In the genomic region with DNA sequence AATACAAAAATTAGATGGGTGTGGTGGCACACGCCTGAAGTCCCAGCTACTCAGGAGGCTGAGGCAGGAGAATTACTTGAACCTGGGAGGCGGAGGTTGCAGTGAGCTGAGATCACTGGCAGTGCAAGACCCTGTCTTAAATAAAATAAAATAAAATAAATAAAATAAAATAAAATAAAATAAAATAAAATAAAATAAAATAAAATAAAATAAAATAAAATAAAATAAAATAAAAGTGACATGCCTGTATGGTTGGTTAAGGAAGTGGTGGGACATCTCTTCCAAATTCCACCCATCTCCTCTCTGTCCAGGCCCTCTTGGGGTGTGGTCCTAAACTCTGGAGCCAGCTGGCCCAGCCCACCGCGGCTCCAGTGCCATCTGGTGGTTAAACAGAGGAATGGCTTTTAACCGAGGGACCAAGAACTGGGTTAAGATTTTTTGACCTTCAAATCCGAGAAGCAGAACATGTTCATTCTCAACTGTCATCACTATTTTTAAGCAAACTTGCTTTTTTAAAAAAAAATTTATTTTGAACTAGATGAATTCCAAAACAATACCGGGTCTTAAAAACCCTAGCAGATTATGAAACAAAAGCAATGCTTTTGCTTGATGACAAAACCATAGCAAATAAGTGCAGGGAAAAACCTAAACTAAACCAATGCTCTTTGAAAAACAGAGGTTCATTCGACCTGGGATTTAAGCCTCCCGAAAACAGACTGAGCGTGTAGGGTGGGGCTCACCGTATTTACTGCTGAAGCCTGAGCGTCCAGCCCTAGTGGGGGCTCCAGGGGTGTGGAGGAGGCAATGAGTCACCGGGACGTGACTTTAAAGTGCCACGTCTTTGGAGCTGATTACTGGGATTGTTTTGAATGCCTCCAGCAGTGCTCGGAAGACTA, we compare ENCODE assay signal across 1 cellular context.
A peak's percentile ranks its signal among the peaks of the same experiment; 100 is the strongest.
TF ChIP-seq lines count a peak whose summit lies in the region.

No MANE protein-coding gene starts in this region.

TF ChIP-seq in K562, 482 proteins besides CTCF, POLR2A, EP300 and RAD21 (continued from another document and continues in another):
- TF ChIP-seq CBFB (CRISPR knock-in tag; IDR thresholded peaks at IDR 0.05) (no peak), ARID2 (IDR thresholded peaks at IDR 0.05) (0 out of 2 replicates have a peak, but pooled peaks have one; percentile 14), ZNF253 (CRISPR knock-in tag; conservative IDR thresholded peaks at IDR 0.05) (no peak), FOXP1 (CRISPR knock-in tag; IDR thresholded peaks at IDR 0.05) (no peak), DPF2 (IDR thresholded peaks at IDR 0.05) (peak; percentile 88), ZBTB7A (IDR thresholded peaks at IDR 0.05; ENCODE audit: borderline replicate concordance, control insufficient read depth, low read depth, low read length) (peak; percentile 52; the same call in 1 of the 2 replicates), ZNF3 (CRISPR knock-in tag; IDR thresholded peaks at IDR 0.05) (no peak), JUN (IDR thresholded peaks at IDR 0.05; ENCODE audit: borderline replicate concordance, low read depth, low read length) (peak; percentile 89), JUN (CRISPR knock-in tag; IDR thresholded peaks at IDR 0.05; ENCODE audit: borderline replicate concordance) (no peak), ZFP1 (CRISPR knock-in tag; IDR thresholded peaks at IDR 0.05) (no peak), EGR1 (conservative IDR thresholded peaks at IDR 0.05) (peak; percentile 35), KLF13 (tag; IDR thresholded peaks at IDR 0.05; ENCODE audit: borderline replicate concordance, low read depth) (peak; percentile 38; the same call in 1 of the 2 replicates), ETV5 (CRISPR knock-in tag; IDR thresholded peaks at IDR 0.05; ENCODE audit: low read depth) (0 out of 2 replicates have a peak, but pooled peaks have one; percentile 35), HMG20A (CRISPR knock-in tag; conservative IDR thresholded peaks at IDR 0.05) (no peak), FOXK2 (conservative IDR thresholded peaks at IDR 0.05 in 1 of 2, IDR thresholded peaks at IDR 0.05 in 1 of 2; ENCODE audit: low read depth in 2 of 2) (0 out of 4 replicates have a peak, but pooled peaks of 1 of the 2 experiments have one; percentile 18), FOSL1 (tag; conservative IDR thresholded peaks at IDR 0.05) (peak; percentile 91), TBP (optimal IDR thresholded peaks at IDR 0.05; ENCODE audit: low read depth, low read length) (peak; percentile 18), SMARCA4 (IDR thresholded peaks at IDR 0.05) (peak; percentile 83), ESRRA (IDR thresholded peaks at IDR 0.05; ENCODE audit: borderline replicate concordance, low read depth) (peak; percentile 75), EWSR1 (IDR thresholded peaks at IDR 0.05; ENCODE audit: borderline replicate concordance, low read depth, partially characterized antibody) (no peak), NCOA6 (IDR thresholded peaks at IDR 0.05) (no peak), BCOR (IDR thresholded peaks at IDR 0.05) (no peak), MYC (IDR thresholded peaks at IDR 0.05; ENCODE audit: low read depth, low read length) (0 out of 2 replicates have a peak, but pooled peaks have one; percentile 17), MYC (CRISPR knock-in tag; IDR thresholded peaks at IDR 0.05; ENCODE audit: borderline replicate concordance, low read depth) (no peak), CBFA2T2 (conservative IDR thresholded peaks at IDR 0.05) (0 out of 2 replicates have a peak, but pooled peaks have one; percentile 9), KDM1A (IDR thresholded peaks at IDR 0.05) (peak; percentile 58 to 60; a peak in 2 of 4 replicates), SRSF3 (IDR thresholded peaks at IDR 0.05; ENCODE audit: insufficient read depth, low read length) (no peak), KLF16 (IDR thresholded peaks at IDR 0.05) (peak; percentile 70), KHSRP (IDR thresholded peaks at IDR 0.05) (peak; percentile 23; the same call in 1 of the 2 replicates), FOXM1 (IDR thresholded peaks at IDR 0.05; ENCODE audit: low read depth) (0 out of 2 replicates have a peak, but pooled peaks have one; percentile 17), FOXM1 (CRISPR knock-in tag; IDR thresholded peaks at IDR 0.05; ENCODE audit: low read depth) (no peak), ATF1 (CRISPR knock-in tag; IDR thresholded peaks at IDR 0.05) (no peak), ATF1 (tag; IDR thresholded peaks at IDR 0.05) (peak; percentile 34; the same call in 1 of the 2 replicates), SMARCC2 (IDR thresholded peaks at IDR 0.05; ENCODE audit: low read depth) (peak; percentile 66; the same call in 1 of the 2 replicates), SP1 (CRISPR knock-in tag; IDR thresholded peaks at IDR 0.05) (0 out of 2 replicates have a peak, but pooled peaks have one; percentile 42), DNMT1 (IDR thresholded peaks at IDR 0.05) (peak; percentile 76; the same call in 1 of the 2 replicates)
- TF ChIP-seq, protein P1, sequence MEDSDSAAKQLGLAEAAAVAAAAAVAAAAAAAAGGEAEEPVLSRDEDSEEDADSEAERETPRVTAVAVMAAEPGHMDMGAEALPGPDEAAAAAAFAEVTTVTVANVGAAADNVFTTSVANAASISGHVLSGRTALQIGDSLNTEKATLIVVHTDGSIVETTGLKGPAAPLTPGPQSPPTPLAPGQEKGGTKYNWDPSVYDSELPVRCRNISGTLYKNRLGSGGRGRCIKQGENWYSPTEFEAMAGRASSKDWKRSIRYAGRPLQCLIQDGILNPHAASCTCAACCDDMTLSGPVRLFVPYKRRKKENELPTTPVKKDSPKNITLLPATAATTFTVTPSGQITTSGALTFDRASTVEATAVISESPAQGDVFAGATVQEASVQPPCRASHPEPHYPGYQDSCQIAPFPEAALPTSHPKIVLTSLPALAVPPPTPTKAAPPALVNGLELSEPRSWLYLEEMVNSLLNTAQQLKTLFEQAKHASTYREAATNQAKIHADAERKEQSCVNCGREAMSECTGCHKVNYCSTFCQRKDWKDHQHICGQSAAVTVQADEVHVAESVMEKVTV (CRISPR knock-in tag; IDR thresholded peaks at IDR 0.05) = peak; percentile 66
- TF ChIP-seq, protein P2, sequence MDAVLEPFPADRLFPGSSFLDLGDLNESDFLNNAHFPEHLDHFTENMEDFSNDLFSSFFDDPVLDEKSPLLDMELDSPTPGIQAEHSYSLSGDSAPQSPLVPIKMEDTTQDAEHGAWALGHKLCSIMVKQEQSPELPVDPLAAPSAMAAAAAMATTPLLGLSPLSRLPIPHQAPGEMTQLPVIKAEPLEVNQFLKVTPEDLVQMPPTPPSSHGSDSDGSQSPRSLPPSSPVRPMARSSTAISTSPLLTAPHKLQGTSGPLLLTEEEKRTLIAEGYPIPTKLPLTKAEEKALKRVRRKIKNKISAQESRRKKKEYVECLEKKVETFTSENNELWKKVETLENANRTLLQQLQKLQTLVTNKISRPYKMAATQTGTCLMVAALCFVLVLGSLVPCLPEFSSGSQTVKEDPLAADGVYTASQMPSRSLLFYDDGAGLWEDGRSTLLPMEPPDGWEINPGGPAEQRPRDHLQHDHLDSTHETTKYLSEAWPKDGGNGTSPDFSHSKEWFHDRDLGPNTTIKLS (IDR thresholded peaks at IDR 0.05; ENCODE audit: borderline replicate concordance, low read depth) = peak; percentile 88; the same call in 1 of the 2 replicates
- TF ChIP-seq, protein P3, sequence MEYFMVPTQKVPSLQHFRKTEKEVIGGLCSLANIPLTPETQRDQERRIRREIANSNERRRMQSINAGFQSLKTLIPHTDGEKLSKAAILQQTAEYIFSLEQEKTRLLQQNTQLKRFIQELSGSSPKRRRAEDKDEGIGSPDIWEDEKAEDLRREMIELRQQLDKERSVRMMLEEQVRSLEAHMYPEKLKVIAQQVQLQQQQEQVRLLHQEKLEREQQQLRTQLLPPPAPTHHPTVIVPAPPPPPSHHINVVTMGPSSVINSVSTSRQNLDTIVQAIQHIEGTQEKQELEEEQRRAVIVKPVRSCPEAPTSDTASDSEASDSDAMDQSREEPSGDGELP (CRISPR knock-in tag; IDR thresholded peaks at IDR 0.05; ENCODE audit: borderline replicate concordance) = peak; percentile 95
- TF ChIP-seq, protein P4, sequence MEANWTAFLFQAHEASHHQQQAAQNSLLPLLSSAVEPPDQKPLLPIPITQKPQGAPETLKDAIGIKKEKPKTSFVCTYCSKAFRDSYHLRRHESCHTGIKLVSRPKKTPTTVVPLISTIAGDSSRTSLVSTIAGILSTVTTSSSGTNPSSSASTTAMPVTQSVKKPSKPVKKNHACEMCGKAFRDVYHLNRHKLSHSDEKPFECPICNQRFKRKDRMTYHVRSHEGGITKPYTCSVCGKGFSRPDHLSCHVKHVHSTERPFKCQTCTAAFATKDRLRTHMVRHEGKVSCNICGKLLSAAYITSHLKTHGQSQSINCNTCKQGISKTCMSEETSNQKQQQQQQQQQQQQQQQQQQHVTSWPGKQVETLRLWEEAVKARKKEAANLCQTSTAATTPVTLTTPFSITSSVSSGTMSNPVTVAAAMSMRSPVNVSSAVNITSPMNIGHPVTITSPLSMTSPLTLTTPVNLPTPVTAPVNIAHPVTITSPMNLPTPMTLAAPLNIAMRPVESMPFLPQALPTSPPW (CRISPR knock-in tag; IDR thresholded peaks at IDR 0.05) = peak; percentile 43; the same call in 1 of the 2 replicates
- TF ChIP-seq, protein P5, sequence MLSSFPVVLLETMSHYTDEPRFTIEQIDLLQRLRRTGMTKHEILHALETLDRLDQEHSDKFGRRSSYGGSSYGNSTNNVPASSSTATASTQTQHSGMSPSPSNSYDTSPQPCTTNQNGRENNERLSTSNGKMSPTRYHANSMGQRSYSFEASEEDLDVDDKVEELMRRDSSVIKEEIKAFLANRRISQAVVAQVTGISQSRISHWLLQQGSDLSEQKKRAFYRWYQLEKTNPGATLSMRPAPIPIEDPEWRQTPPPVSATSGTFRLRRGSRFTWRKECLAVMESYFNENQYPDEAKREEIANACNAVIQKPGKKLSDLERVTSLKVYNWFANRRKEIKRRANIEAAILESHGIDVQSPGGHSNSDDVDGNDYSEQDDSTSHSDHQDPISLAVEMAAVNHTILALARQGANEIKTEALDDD (IDR thresholded peaks at IDR 0.05) = peak; percentile 64
- TF ChIP-seq, protein P6, sequence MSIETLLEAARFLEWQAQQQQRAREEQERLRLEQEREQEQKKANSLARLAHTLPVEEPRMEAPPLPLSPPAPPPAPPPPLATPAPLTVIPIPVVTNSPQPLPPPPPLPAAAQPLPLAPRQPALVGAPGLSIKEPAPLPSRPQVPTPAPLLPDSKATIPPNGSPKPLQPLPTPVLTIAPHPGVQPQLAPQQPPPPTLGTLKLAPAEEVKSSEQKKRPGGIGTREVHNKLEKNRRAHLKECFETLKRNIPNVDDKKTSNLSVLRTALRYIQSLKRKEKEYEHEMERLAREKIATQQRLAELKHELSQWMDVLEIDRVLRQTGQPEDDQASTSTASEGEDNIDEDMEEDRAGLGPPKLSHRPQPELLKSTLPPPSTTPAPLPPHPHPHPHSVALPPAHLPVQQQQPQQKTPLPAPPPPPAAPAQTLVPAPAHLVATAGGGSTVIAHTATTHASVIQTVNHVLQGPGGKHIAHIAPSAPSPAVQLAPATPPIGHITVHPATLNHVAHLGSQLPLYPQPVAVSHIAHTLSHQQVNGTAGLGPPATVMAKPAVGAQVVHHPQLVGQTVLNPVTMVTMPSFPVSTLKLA (conservative IDR thresholded peaks at IDR 0.05) = peak; percentile 48 to 63; a peak in 1 of 4 replicates
- TF ChIP-seq, protein P7, sequence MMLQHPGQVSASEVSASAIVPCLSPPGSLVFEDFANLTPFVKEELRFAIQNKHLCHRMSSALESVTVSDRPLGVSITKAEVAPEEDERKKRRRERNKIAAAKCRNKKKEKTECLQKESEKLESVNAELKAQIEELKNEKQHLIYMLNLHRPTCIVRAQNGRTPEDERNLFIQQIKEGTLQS (IDR thresholded peaks at IDR 0.05) = peak; percentile 94
- TF ChIP-seq, protein P7 (CRISPR knock-in tag; conservative IDR thresholded peaks at IDR 0.05) = peak; percentile 74; the same call in 1 of the 2 replicates
